In the genomic region with DNA sequence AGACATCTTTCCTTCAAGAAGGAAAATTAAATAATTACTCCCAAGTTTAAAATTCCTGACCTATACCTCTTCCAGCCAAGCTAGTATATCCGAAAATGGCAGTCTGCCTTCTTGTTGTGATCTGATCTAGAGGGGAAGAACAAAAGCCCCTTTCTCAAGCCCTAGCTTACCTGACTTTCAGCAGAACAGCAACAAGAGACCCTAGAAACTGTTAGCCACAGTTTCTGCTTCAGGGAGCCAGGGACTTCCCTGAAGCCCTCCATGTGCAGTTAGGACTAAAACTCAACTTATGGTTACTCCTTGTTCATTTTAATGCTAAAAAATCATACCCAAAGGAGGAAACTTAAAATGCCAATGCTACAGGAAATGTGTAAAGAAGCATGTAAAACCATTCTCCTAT, we compare ENCODE assay signal across 28 cellular contexts.
"Had no signal": no experiment of that assay in that cellular context is flagged by ENCODE, and none has a peak within 500 bp of the region (broad histone marks: within the 10 kb centered on the region; RNA-seq: fewer than 3 reads in every experiment).

No MANE protein-coding gene starts in this region.

- H3K9me3 ChIP-seq: ascending aorta, breast epithelium, colonic mucosa had no signal

- FAIRE-seq: frontal cortex had no signal

- H3K27me3 ChIP-seq: ascending aorta, breast epithelium, cardiac muscle cell, colonic mucosa, dorsolateral prefrontal cortex had no signal

- H3K4me3 ChIP-seq: ascending aorta, breast epithelium, cardiac muscle cell, colonic mucosa, dorsolateral prefrontal cortex had no signal

- ATAC-seq: activated naive CD4-positive, alpha-beta T cell treated with anti-CD3 and anti-CD28 coated beads, Interleukin-2, amount 50 U/mL, for 72 hours; activated T-cell treated with anti-CD3 and anti-CD28 coated beads, Interleukin-2, amount 50 U/mL, for 72 hours; esophagus mucosa had no signal

- DNase-seq: activated CD4-positive, alpha-beta memory T cell treated with anti-CD3 and anti-CD28 coated beads, Interleukin-2, amount 10 ng/mL, durations not matched to agents 7 days and 5 days; activated CD4-positive, alpha-beta T cell treated with anti-CD3 and anti-CD28 coated beads for 1 hour; activated CD4-positive, alpha-beta T cell treated with anti-CD3 and anti-CD28 coated beads for 4 hours; activated CD4-positive, alpha-beta T cell treated with anti-CD3 and anti-CD28 coated beads, Interleukin-2, amount 10 ng/mL, durations not matched to agents 7 days and 5 days; activated CD4-positive, alpha-beta T cell treated with anti-CD3 and anti-CD28 coated beads, Interleukin-2, amount 50 U/mL, for 4 hours; activated CD8-positive, alpha-beta memory T cell treated with anti-CD3 and anti-CD28 coated beads, Interleukin-2, amount 50 U/mL, for 48 hours; activated gamma-delta T cell; activated naive CD4-positive, alpha-beta T cell; activated naive CD4-positive, alpha-beta T cell treated with anti-CD3 and anti-CD28 coated beads, Interleukin-2, amount 10 ng/mL, durations not matched to agents 7 days and 5 days; activated naive CD8-positive, alpha-beta T cell treated with anti-CD3 and anti-CD28 coated beads, Interleukin-2, amount 10 ng/mL, durations not matched to agents 7 days and 5 days; activated T-cell treated with anti-CD3 and anti-CD28 coated beads for 4 hours; activated T-cell treated with anti-CD3 and anti-CD28 coated beads, Interleukin-2, amount 50 U/mL, for 24 hours; activated T-cell treated with anti-CD3 and anti-CD28 coated beads, Interleukin-2, amount 50 U/mL, for 72 hours; central memory CD4-positive, alpha-beta T cell; cerebellar nuclear complex; colonic mucosa; dorsolateral prefrontal cortex; effector memory CD4-positive, alpha-beta T cell; endodermal cell; foreskin fibroblast; head of caudate nucleus; T-helper 2 cell had no signal

- H3K27ac ChIP-seq: ascending aorta, breast epithelium, cardiac muscle cell, colonic mucosa, dorsolateral prefrontal cortex had no signal

- H3K36me3 ChIP-seq: ascending aorta, breast epithelium, cardiac muscle cell, colonic mucosa had no signal

- H3K4me1 ChIP-seq: ascending aorta, breast epithelium, colonic mucosa had no signal
